Comparison of ENCODE assay signal across 13 cellular contexts in the genomic region with DNA sequence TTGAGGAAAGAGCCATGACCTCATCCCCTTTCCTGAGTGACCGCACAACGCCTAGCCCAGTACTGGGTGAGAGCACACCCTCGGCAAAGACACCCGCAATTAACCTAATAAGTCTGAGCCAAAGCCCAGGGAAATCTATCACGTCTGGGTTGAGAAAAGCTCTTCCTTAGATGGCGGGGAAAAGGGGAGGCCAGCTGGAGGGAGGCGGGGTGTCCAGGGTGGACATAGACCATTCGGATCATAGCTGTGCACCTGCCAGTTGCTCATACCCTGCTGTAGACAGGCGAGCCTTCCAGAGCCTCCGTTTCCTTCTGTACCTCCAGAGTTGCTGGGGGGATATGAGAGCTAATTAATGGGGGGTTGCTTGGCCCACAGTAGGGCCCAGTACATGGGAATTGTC.
DNase-seq lines count a peak whose midpoint lies in the region; ATAC-seq and TF ChIP-seq lines count a peak whose summit lies in the region.
"Had no signal": no experiment of that assay in that cellular context is flagged by ENCODE, and none has a peak within 500 bp of the region (broad histone marks: within the 10 kb centered on the region; RNA-seq: fewer than 3 reads in every experiment).

No MANE protein-coding gene starts in this region.

- DNase-seq in breast epithelium (ENCODE audit: low spot score in 2 of 2) = no peak
- no peak for DNase-seq in mammary epithelial cell
- no peak for DNase-seq in Right ventricle myocardium superior
- DNase-seq in neural crest cell (ENCODE audit: low read depth, low spot score) = no peak
- DNase-seq in type B pancreatic cell (ENCODE audit: extremely low spot score, unreplicated experiment) = no peak
- no peak for DNase-seq in GM13976 (ENCODE audit: low spot score)
- DNase-seq: activated CD4-positive, alpha-beta T cell treated with anti-CD3 and anti-CD28 coated beads, Interleukin-2, amount 50 U/mL, for 48 hours; activated effector memory CD4-positive, alpha-beta T cell treated with anti-CD3 and anti-CD28 coated beads, Interleukin-2, amount 50 U/mL, for 16 hours; NCI-H526 treated with DMSO at 0.1 percent for 48 hours had no signal

- no peak for TF ChIP-seq POLR2A in breast epithelium (IDR thresholded peaks at IDR 0.05)

- H3K4me3 Mint-ChIP-seq in neural crest cell (no peak overlapping the region), type B pancreatic cell (no peak overlapping the region)
- H3K4me3 Mint-ChIP-seq: T-helper 2 cell treated with Interferon-gamma antibody and Interleukin-4, amounts not matched to agents 5 μg/mL and 100 μg/mL, for 36 hours had no signal

- no peaks in the 10 kb centered on the region for H3K79me2 ChIP-seq in mammary epithelial cell (ENCODE audit: insufficient read depth, low read length)

- no peak overlapping the region for H3K4me2 ChIP-seq in mammary epithelial cell (ENCODE audit: insufficient read depth, low read depth, low read length)

- H3K9ac ChIP-seq in mammary epithelial cell (ENCODE audit: insufficient read depth, low read length) = no peak overlapping the region

- H3K27ac Mint-ChIP-seq in neural crest cell (ENCODE audit: unreplicated experiment) = peak overlapping the region; percentile 19
- peak overlapping the region; percentile 84 for H3K27ac Mint-ChIP-seq in type B pancreatic cell
- H3K27ac Mint-ChIP-seq: T-helper 2 cell treated with Interferon-gamma antibody and Interleukin-4, amounts not matched to agents 5 μg/mL and 100 μg/mL, for 36 hours had no signal

- H3K4me1 ChIP-seq in breast epithelium (peaks cover 6 to 9% of the 10 kb centered on the region in 2 donors), mammary epithelial cell (ENCODE audit: insufficient read depth, low read length) (peaks cover 3% of the 10 kb centered on the region)

- no peaks in the 10 kb centered on the region for H3K36me3 Mint-ChIP-seq in neural crest cell (ENCODE audit: low read depth)
- peaks cover 4% of the 10 kb centered on the region for H3K36me3 Mint-ChIP-seq in type B pancreatic cell

- no peak for TF ChIP-seq CTCF in breast epithelium (IDR thresholded peaks at IDR 0.05)
- no peak for TF ChIP-seq CTCF in mammary epithelial cell (conservative IDR thresholded peaks at IDR 0.05 in 1 of 2, IDR thresholded peaks at IDR 0.05 in 1 of 2; ENCODE audit: extremely low read depth in 1 of 2, insufficient read depth in 1 of 2, low read depth in 1 of 2, low read length in 2 of 2)
- no peak for TF ChIP-seq CTCF in neural crest cell (conservative IDR thresholded peaks at IDR 0.05)
- TF ChIP-seq CTCF in type B pancreatic cell (conservative IDR thresholded peaks at IDR 0.05) = no peak
- TF ChIP-seq CTCF in GM13976 (IDR thresholded peaks at IDR 0.05; ENCODE audit: borderline replicate concordance, control extremely low read depth, extremely low read depth, insufficient read depth, missing control alignments) = no peak

- H3K27me3 Mint-ChIP-seq in neural crest cell (ENCODE audit: low read depth) = no peaks in the 10 kb centered on the region
- H3K27me3 Mint-ChIP-seq in type B pancreatic cell = no peaks in the 10 kb centered on the region

- CTCF ChIA-PET in mammary epithelial cell (lab: Charles Lee; ENCODE audit: low non-redundant PET) = no interaction called here

- H3K27ac ChIP-seq in breast epithelium = peak overlapping the region; percentile 64 to 79
- H3K27ac ChIP-seq in mammary epithelial cell (ENCODE audit: insufficient read depth, low read depth, low read length) = no peak overlapping the region

- no peaks in the 10 kb centered on the region for H4K20me1 ChIP-seq in mammary epithelial cell (ENCODE audit: insufficient read depth, low read length)

- H3K4me1 Mint-ChIP-seq in neural crest cell (peaks cover 21% of the 10 kb centered on the region), type B pancreatic cell (ENCODE audit: unreplicated experiment) (peaks cover 42% of the 10 kb centered on the region)

- ATAC-seq in Right ventricle myocardium superior (ENCODE audit: poor library complexity) (peak; percentile 11), GM21528 (IDR thresholded peaks at IDR 0.05; ENCODE audit: low FRiP score, unreplicated experiment) (no peak), HG02870 (IDR thresholded peaks at IDR 0.05; ENCODE audit: unreplicated experiment) (no peak)
- ATAC-seq: esophagus mucosa had no signal

- in situ Hi-C loops in mammary epithelial cell (cut with MboI; ENCODE audit: low sequenced_read_pairs in 2 of 2) = no loop called here
- in situ Hi-C loops in GM13976 (cut with MboI; ENCODE audit: low sequenced_read_pairs, unreplicated experiment) = no loop called here

- no peak overlapping the region for H3K4me3 ChIP-seq in breast epithelium
- H3K4me3 ChIP-seq in mammary epithelial cell (replicated peaks in 1 of 3; ENCODE audit: insufficient read depth in 1 of 3, low read depth in 2 of 3, low read length in 3 of 3) = no peak overlapping the region

- no peaks in the 10 kb centered on the region for H3K9me3 ChIP-seq in breast epithelium
- no peaks in the 10 kb centered on the region for H3K9me3 ChIP-seq in mammary epithelial cell (replicated peaks; ENCODE audit: insufficient read depth, low read length)

- H2AFZ ChIP-seq in mammary epithelial cell (ENCODE audit: low read depth, low read length) = no peak overlapping the region

- 92% methylated on average over 5 of the region's 10 CpGs for WGBS in mammary epithelial cell (ENCODE audit: low coverage, missing lambda C conversion rate)

- H3K36me3 ChIP-seq in breast epithelium (peaks cover 6% of the 10 kb centered on the region), mammary epithelial cell (ENCODE audit: insufficient read depth, low read length) (peaks cover 5% of the 10 kb centered on the region)

- no peaks in the 10 kb centered on the region for H3K27me3 ChIP-seq in breast epithelium
- H3K27me3 ChIP-seq in mammary epithelial cell (ENCODE audit: insufficient read depth, low read length) = no peaks in the 10 kb centered on the region

- dilution Hi-C loops in mammary epithelial cell (cut with HindIII; ENCODE audit: low sequenced_read_pairs) = no loop called here

- H3K9me3 Mint-ChIP-seq in neural crest cell (no peaks in the 10 kb centered on the region), type B pancreatic cell (no peaks in the 10 kb centered on the region)
- H3K9me3 Mint-ChIP-seq: T-helper 2 cell treated with Interferon-gamma antibody and Interleukin-4, amounts not matched to agents 5 μg/mL and 100 μg/mL, for 36 hours had no signal

- intact Hi-C loops in breast epithelium (cut with DNase I; ENCODE audit: low total_unique reads) = no loop called here
- intact Hi-C loops in mammary epithelial cell (cut with micrococcal nuclease) = no loop called here
- intact Hi-C loops in Right ventricle myocardium superior (cut with DNase I) = no loop called here

- BruUV-seq in mammary epithelial cell (replicated peaks; lab: Mats Ljungman, UMichigan) = no TSS peak
